ENCODE assay signal across 9 cellular contexts in genomic region chr4:85474356-85474755, GRCh38. TPM values are rescaled to one million over a fixed set of nuclear protein-coding genes. Genes with fewer than 3 reads are reported as not detected.
DNase-seq lines count a peak whose midpoint lies in the region; ATAC-seq, FAIRE-seq and TF ChIP-seq lines count a peak whose summit lies in the region.
"Had no signal": no experiment of that assay in that cellular context is flagged by ENCODE, and none has a peak within 500 bp of the region (broad histone marks: within the 10 kb centered on the region; RNA-seq: fewer than 3 reads in every experiment).

No MANE protein-coding gene starts in this region.

- 43 to 51% (median 49%) methylated on average over 4 of the region's 4 CpGs for WGBS in ovary, 3 donors

- H3K9me3 ChIP-seq in OCI-LY7 (ENCODE audit: low read length) = no peaks in the 10 kb centered on the region
- H3K9me3 ChIP-seq in ovary = no peaks in the 10 kb centered on the region

- no peaks in the 10 kb centered on the region for H3K79me2 ChIP-seq in OCI-LY7 (ENCODE audit: insufficient read depth, low read depth, low read length)

- TF ChIP-seq CTCF in AG09309 (IDR thresholded peaks at IDR 0.05; ENCODE audit: control insufficient read depth, insufficient read depth, low read depth, low read length, missing control alignments) (no peak), OCI-LY7 (conservative IDR thresholded peaks at IDR 0.05; ENCODE audit: low read length) (no peak), epithelial cell of proximal tubule (conservative IDR thresholded peaks at IDR 0.05; ENCODE audit: low read depth, low read length) (no peak), ovary (IDR thresholded peaks at IDR 0.05) (no peak), D721Med (IDR thresholded peaks at IDR 0.05; ENCODE audit: insufficient read depth, missing control alignments) (no peak)

- FAIRE-seq in D721Med (lab: Jason Lieb, UNC) = no peak

- intact Hi-C loops in OCI-LY7 (cut with micrococcal nuclease; ENCODE audit: unreplicated experiment) = loop anchor here (2.0 kb wide), 2 partner anchors 186 to 274 kb away; no protein-coding TSS in a partner anchor
- intact Hi-C loops in ovary (cut with DNase I) = no loop called here

- DNase-seq in AG09309 (ENCODE audit: low read depth) (no peak), OCI-LY7 (ENCODE audit: low spot score) (no peak), epithelial cell of proximal tubule (ENCODE audit: low read depth) (no peak), ovary (no peak), D721Med (ENCODE audit: insufficient read length, low spot score) (no peak), HuH-7 (ENCODE audit: low spot score) (no peak), ecto neural progenitor cell (ENCODE audit: low spot score) (no peak)

- H3K36me3 ChIP-seq in OCI-LY7 (ENCODE audit: insufficient read depth, low read length) (no peaks in the 10 kb centered on the region), ovary (no peaks in the 10 kb centered on the region)

- peak overlapping the region; percentile 66; the same call in 1 of the 2 replicates for H3K4me2 ChIP-seq in OCI-LY7 (ENCODE audit: low read length)

- H3K4me1 ChIP-seq in OCI-LY7 (ENCODE audit: insufficient read depth, low read length, poor library complexity, severe bottlenecking) (no peaks in the 10 kb centered on the region), ovary (ENCODE audit: insufficient read depth) (no peaks in the 10 kb centered on the region)

- TF ChIP-seq POLR2A in ovary (IDR thresholded peaks at IDR 0.05) = no peak

- H3K4me3 ChIP-seq in AG09309 (ENCODE audit: control insufficient read depth, low read depth, low read length) (peak overlapping the region; percentile 91), OCI-LY7 (ENCODE audit: low read depth, low read length, poor library complexity, severe bottlenecking) (no peak overlapping the region), epithelial cell of proximal tubule (ENCODE audit: low read depth, low read length) (peak overlapping the region; percentile 55), ovary (peak overlapping the region; percentile 56)

- H4K20me1 ChIP-seq in OCI-LY7 (ENCODE audit: insufficient read depth, low read length) = no peaks in the 10 kb centered on the region

- no peaks in the 10 kb centered on the region for H3K27me3 ChIP-seq in ovary

- BruUV-seq in OCI-LY7 (replicated peaks; lab: Mats Ljungman, UMichigan) = no TSS peak

- no peak for ATAC-seq in GM18519 (IDR thresholded peaks at IDR 0.05; ENCODE audit: low FRiP score, unreplicated experiment)

- H3K9me2 ChIP-seq in OCI-LY7 (ENCODE audit: insufficient read depth, low read length) = no peaks in the 10 kb centered on the region

- CTCF ChIA-PET in OCI-LY7 (lab: Charles Lee; ENCODE audit: unreplicated experiment) = interaction anchor here (1.8 to 1.9 kb wide), 2 partner anchors 16 to 25 kb away, joined by 4 to 7 read pairs; no protein-coding TSS in a partner anchor

- H3K27ac ChIP-seq in OCI-LY7 (ENCODE audit: low read depth, low read length, poor library complexity, severe bottlenecking) = no peak overlapping the region
- H3K27ac ChIP-seq in ovary = peak overlapping the region in 1 of 2 donors; percentile 50

- no peak for TF ChIP-seq EP300 in ovary (IDR thresholded peaks at IDR 0.05)

- H2AFZ ChIP-seq in OCI-LY7 (ENCODE audit: low read length) = no peak overlapping the region

- POLR2A ChIA-PET in OCI-LY7 (lab: Charles Lee) = interaction anchor here (0.6 to 3.9 kb wide), 14 partner anchors 9 to 252 kb away, joined by 3 to 18 read pairs (median 4); no protein-coding TSS in a partner anchor

RNA-seq across cellular contexts. Expression of gene ARHGAP24, which starts 0.6 kb away (rescaled TPM):
- 0.75 and 0.88 TPM in 2 replicates for total RNA-seq in OCI-LY7 (2014; rRNA removed; shearing (Covaris generic))
- total RNA-seq in OCI-LY7 (2022) = 4.3 and 4.4 TPM in 2 replicates
- total RNA-seq in epithelial cell of proximal tubule = 3.3 and 9.9 TPM in 2 replicates
- 10 to 100 TPM in 4 of 7 donors, 1 to 10 TPM in 3; 7.9 to 14.8 (median 10.0) TPM for total RNA-seq in ovary
- 10 to 100 TPM in 1 of 2 donors, 1 to 10 TPM in 1; 6.6 to 16.7 TPM for polyA plus RNA-seq in ovary
- total RNA-seq: activated naive CD4-positive, alpha-beta T cell treated with anti-CD3 and anti-CD28 coated beads, Interleukin-2, amount 50 U/mL, for 72 hours had no signal
